In genomic region chr16:71722801-71723536, GRCh38 we compare ENCODE assay signal across 8 cellular contexts. TPM values are rescaled to one million over a fixed set of nuclear protein-coding genes. Genes with fewer than 3 reads are reported as not detected.
DNase-seq lines count a peak whose midpoint lies in the region; ATAC-seq and TF ChIP-seq lines count a peak whose summit lies in the region.

No MANE protein-coding gene starts in this region.

- H3K27me3 Mint-ChIP-seq in neural crest cell (ENCODE audit: low read depth), result peaks cover 21% of the 10 kb centered on the region

- POLR2A ChIA-PET in RWPE1 (lab: Yijun Ruan, JAX; ENCODE audit: low non-redundant PET), result no interaction called here

- H3K27ac Mint-ChIP-seq in neural crest cell (ENCODE audit: unreplicated experiment), result no peak overlapping the region

- peak overlapping the region; percentile 88 for H3K4me3 ChIP-seq in fibroblast of villous mesenchyme (ENCODE audit: low read depth, low read length)

- H3K9me3 Mint-ChIP-seq in neural crest cell, result no peaks in the 10 kb centered on the region

- DNase-seq in Caki2 (ENCODE audit: low read depth) (peak; percentile 84), HK-2 (ENCODE audit: unreplicated experiment) (peak; percentile 78), RWPE1 (ENCODE audit: low spot score) (peak; percentile 80), activated gamma-delta T cell treated with Interleukin-2 at 50 U/mL for 16 hours (peak; percentile 43), fibroblast of villous mesenchyme (ENCODE audit: low read depth) (peak; percentile 67), neural crest cell (ENCODE audit: low read depth, low spot score) (peak; percentile 69)

- peak; percentile 41 for ATAC-seq in GM19468 (IDR thresholded peaks at IDR 0.05; ENCODE audit: extremely low read depth, unreplicated experiment)

- peak overlapping the region; percentile 94 for H3K4me3 Mint-ChIP-seq in neural crest cell

- H3K4me1 Mint-ChIP-seq in neural crest cell, result peaks cover 21% of the 10 kb centered on the region

- CTCF ChIA-PET in RWPE1 (lab: Yijun Ruan, JAX), result interaction anchor here (1.0 kb wide), 1 partner anchor 153 kb away, joined by 3 read pairs; no protein-coding TSS in a partner anchor

- in situ Hi-C loops in Caki2 (cut with HindIII; ENCODE audit: low pct_unique_long_range_greater_than_20kb, low sequenced_read_pairs), result no loop called here

- no peak for TF ChIP-seq CTCF in RWPE1 (conservative IDR thresholded peaks at IDR 0.05; ENCODE audit: low read depth)
- no peak for TF ChIP-seq CTCF in fibroblast of villous mesenchyme (IDR thresholded peaks at IDR 0.05; ENCODE audit: insufficient read depth, low read depth, low read length)
- TF ChIP-seq CTCF in neural crest cell (conservative IDR thresholded peaks at IDR 0.05), result no peak

- peak overlapping the region; percentile 86 for H3K27ac ChIP-seq in RWPE1
- H3K27ac ChIP-seq in temporal lobe (ENCODE audit: low read depth, low read length), result peak overlapping the region; percentile 3

- peaks cover 3% of the 10 kb centered on the region for H3K36me3 Mint-ChIP-seq in neural crest cell (ENCODE audit: low read depth)

RNA-seq across cellular contexts. Expression of gene PHLPP2, which starts 1.5 kb away (rescaled TPM):
- 5.0 and 5.6 TPM in 2 replicates for total RNA-seq in Caki2 (2014; rRNA removed; shearing (Covaris generic); ENCODE audit: low replicate concordance)
- total RNA-seq in fibroblast of villous mesenchyme (13.2 and 17.3 TPM in 2 replicates), neural crest cell (16.2 and 18.7 TPM in 2 replicates), temporal lobe (17.7 TPM)

Comparison
In these comparisons a context has a peak if more than half of its experiments do, and no peak if none do; other contexts are left out.
1. Peak in every context shown above with its lines: DNase-seq, ATAC-seq, H3K4me3 ChIP-seq and H3K27ac ChIP-seq.